29 cellular contexts compared by ENCODE assay signal in the genomic region with DNA sequence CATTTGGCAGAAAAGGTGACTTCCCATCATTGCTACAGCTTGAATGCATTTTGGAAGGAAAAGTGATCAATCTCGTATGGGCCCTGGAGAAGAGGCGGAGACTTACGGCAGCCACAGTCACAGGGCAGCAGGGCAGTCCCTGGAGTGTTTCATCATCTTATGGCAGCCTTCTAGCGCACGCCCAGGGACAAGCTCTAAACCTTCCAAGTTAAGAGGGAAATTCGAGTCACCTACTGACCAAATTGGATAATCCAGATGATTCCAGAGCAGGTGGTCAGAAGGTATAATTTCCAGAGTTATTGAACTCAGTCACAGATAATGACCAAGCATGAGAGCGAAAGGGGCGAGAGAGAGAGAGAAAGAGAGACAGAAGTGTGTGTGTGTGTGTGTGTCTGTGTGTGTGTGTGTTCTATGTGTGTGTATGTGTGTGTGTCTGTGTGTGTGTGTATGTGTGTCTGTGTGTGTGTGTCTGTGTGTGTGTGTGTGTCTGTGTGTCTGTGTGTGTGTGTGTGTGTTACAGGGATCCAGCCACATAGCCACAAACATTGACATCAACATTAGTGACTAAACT.
DNase-seq lines count a peak whose midpoint lies in the region; ATAC-seq, FAIRE-seq and TF ChIP-seq lines count a peak whose summit lies in the region.
"Had no signal": no experiment of that assay in that cellular context is flagged by ENCODE, and none has a peak within 500 bp of the region (broad histone marks: within the 10 kb centered on the region; RNA-seq: fewer than 3 reads in every experiment).

No MANE protein-coding gene starts in this region.

- H3K36me3 ChIP-seq in right lobe of liver: no peaks in the 10 kb centered on the region
- H3K36me3 ChIP-seq in HepG2 (replicated peaks in 1 of 2; ENCODE audit: control insufficient read depth in 1 of 2, insufficient read depth in 2 of 2, low read length in 2 of 2): no peaks in the 10 kb centered on the region
- H3K36me3 ChIP-seq in H1 (ENCODE audit: control insufficient read depth in 2 of 4, insufficient read depth in 4 of 4, low read length in 3 of 4): no peaks in the 10 kb centered on the region
- H3K36me3 ChIP-seq in A673 (ENCODE audit: insufficient read depth, low read length, poor library complexity, severe bottlenecking): no peaks in the 10 kb centered on the region
- H3K36me3 ChIP-seq: BLaER1, left lung, vagina had no signal

- no peaks in the 10 kb centered on the region for H3K79me1 ChIP-seq in H1 (ENCODE audit: low read depth, low read length)

- in situ Hi-C loops in HepG2 (cut with HindIII; ENCODE audit: extremely low pct_ligation_motif_present, low pct_unique_long_range_greater_than_20kb): no loop called here

- no peak overlapping the region for H3K14ac ChIP-seq in H1 (ENCODE audit: insufficient read length)

- H2BK15ac ChIP-seq in H1 (ENCODE audit: low read length): no peak overlapping the region

- H4K20me1 ChIP-seq in HepG2 (ENCODE audit: insufficient read depth, low read length): no peaks in the 10 kb centered on the region
- no peaks in the 10 kb centered on the region for H4K20me1 ChIP-seq in H1 (replicated peaks in 1 of 2; ENCODE audit: control insufficient read depth in 1 of 2, insufficient read depth in 2 of 2, low read length in 2 of 2)
- H4K20me1 ChIP-seq: BLaER1 had no signal

- H3K27me3 ChIP-seq in right lobe of liver: peaks cover 0 to 4% of the 10 kb centered on the region in 2 donors
- peaks cover 0 to 10% of the 10 kb centered on the region in 2 experiments; a peak in 2 of 5 replicates for H3K27me3 ChIP-seq in HepG2 (ENCODE audit: control insufficient read depth in 1 of 2, insufficient read depth in 2 of 2, low read length in 2 of 2)
- no peaks in the 10 kb centered on the region for H3K27me3 ChIP-seq in H1 (replicated peaks in 1 of 4; ENCODE audit: control insufficient read depth in 3 of 4, extremely low read depth in 1 of 4, insufficient read depth in 3 of 4, low read length in 3 of 4)
- peaks cover 10% of the 10 kb centered on the region for H3K27me3 ChIP-seq in A673 (replicated peaks; ENCODE audit: insufficient read depth, low read depth, low read length, poor library complexity)
- H3K27me3 ChIP-seq: BLaER1, body of pancreas, left lung, testis, vagina had no signal

- no peak overlapping the region for H2BK120ac ChIP-seq in H1 (replicated peaks; ENCODE audit: low read depth, low read length)

- H3K79me2 ChIP-seq in HepG2 (ENCODE audit: insufficient read depth, low read length) (no peaks in the 10 kb centered on the region), H1 (ENCODE audit: control insufficient read depth in 1 of 2, insufficient read depth in 2 of 2, low read length in 2 of 2) (no peaks in the 10 kb centered on the region)

- intact Hi-C loops in right lobe of liver (cut with DNase I): no loop called here
- intact Hi-C loops in HepG2 (cut with micrococcal nuclease; ENCODE audit: unreplicated experiment): no loop called here
- intact Hi-C loops in A673 (cut with micrococcal nuclease; ENCODE audit: unreplicated experiment): no loop called here

- POLR2A ChIA-PET in HepG2 (lab: Yijun Ruan, JAX) (no interaction called here), H1 (lab: Charles Lee; ENCODE audit: partially characterized antibody) (no interaction called here), A673 (lab: Charles Lee; ENCODE audit: low non-redundant PET) (no interaction called here)

- H3K27ac ChIP-seq in right lobe of liver (no peak overlapping the region), HepG2 (ENCODE audit: extremely low read length, insufficient read depth, low read length) (no peak overlapping the region), H1 (ENCODE audit: low read depth, low read length) (no peak overlapping the region), A673 (ENCODE audit: low read depth, low read length, poor library complexity, severe bottlenecking) (no peak overlapping the region)
- H3K27ac ChIP-seq: BLaER1, body of pancreas, left lung, psoas muscle, testis, vagina had no signal

- FAIRE-seq in HepG2 (lab: Jason Lieb, UNC) (no peak), H1 (lab: Jason Lieb, UNC) (no peak)

- H3K4ac ChIP-seq in H1 (replicated peaks; ENCODE audit: insufficient read length, low read depth, low read length): no peak overlapping the region

- H3K9ac ChIP-seq in HepG2 (ENCODE audit: insufficient read depth, low read depth, low read length) (no peak overlapping the region), H1 (replicated peaks in 1 of 4; ENCODE audit: extremely low read depth in 1 of 4, low read depth in 3 of 4, low read length in 3 of 4) (no peak overlapping the region)
- H3K9ac ChIP-seq: BLaER1 had no signal

- TF ChIP-seq POLR2A in right lobe of liver (IDR thresholded peaks at IDR 0.05) (no peak), HepG2 (IDR thresholded peaks at IDR 0.05; ENCODE audit: insufficient read depth in 1 of 2, low read depth in 2 of 2, low read length in 2 of 2) (no peak), H1 (IDR thresholded peaks at IDR 0.05; ENCODE audit: control extremely low read depth in 1 of 2, low read depth in 2 of 2, low read length in 2 of 2) (no peak)

- 0 out of 2 replicates have a peak overlapping the region, but pooled peaks have one; percentile 18 for H2BK5ac ChIP-seq in H1 (ENCODE audit: low read depth, low read length)

- no peak overlapping the region for H2BK20ac ChIP-seq in H1 (ENCODE audit: low read length)

- CTCF ChIA-PET in HepG2 (lab: Yijun Ruan, JAX; ENCODE audit: low intra/inter-chr PET ratio, low total read pairs): no interaction called here
- CTCF ChIA-PET in H1 (lab: Charles Lee; ENCODE audit: partially characterized antibody): interaction anchor here (0.9 to 2.6 kb wide), 6 partner anchors 8 to 530 kb away, joined by 3 to 14 read pairs (median 4); no protein-coding TSS in a partner anchor
- CTCF ChIA-PET in A673 (lab: Charles Lee): no interaction called here

- H4K5ac ChIP-seq in H1 (ENCODE audit: insufficient read length, low read depth, low read length): no peak overlapping the region

- TF ChIP-seq EP300 in HepG2 (IDR thresholded peaks at IDR 0.05; ENCODE audit: low read depth in 2 of 2, low read length in 2 of 2) (no peak), HepG2 (CRISPR knock-in tag; IDR thresholded peaks at IDR 0.05; ENCODE audit: borderline replicate concordance) (no peak), H1 (IDR thresholded peaks at IDR 0.05; ENCODE audit: borderline replicate concordance in 1 of 2, low read depth in 2 of 2, low read length in 2 of 2) (no peak)

- H3K23me2 ChIP-seq in H1 (ENCODE audit: low read depth, low read length): peaks cover 2% of the 10 kb centered on the region; the same call in 1 of the 2 replicates

- 35% methylated on average over 8 of the region's 8 CpGs for WGBS in right lobe of liver (ENCODE audit: insufficient coverage, low coverage, low lambda C conversion rate, missing lambda C conversion rate)
- 9% methylated on average over 8 of the region's 8 CpGs for WGBS in HepG2 (ENCODE audit: low lambda C conversion rate)
- WGBS in H1 (ENCODE audit: extremely low coverage in 1 of 2, insufficient coverage in 1 of 2, insufficient read length in 1 of 2, insufficient replicate concordance in 2 of 2, low coverage in 1 of 2, low lambda C conversion rate in 2 of 2, missing lambda C conversion rate in 1 of 2), 2 experiments: 92% methylated on average over 8 of the region's 8 CpGs; no CpG with 5 or more reads in 1 of the 2 experiments

- TF ChIP-seq CTCF in right lobe of liver (IDR thresholded peaks at IDR 0.05) (no peak), HepG2 (CRISPR knock-in tag; IDR thresholded peaks at IDR 0.05) (no peak), H1 (IDR thresholded peaks at IDR 0.05; ENCODE audit: control extremely low read depth in 1 of 3, insufficient read depth in 1 of 3, low read depth in 1 of 3, low read length in 3 of 3) (no peak), A673 (conservative IDR thresholded peaks at IDR 0.05; ENCODE audit: low read depth, low read length) (no peak)

- no peak overlapping the region for H3K23ac ChIP-seq in H1 (ENCODE audit: insufficient read length)

- DNase-seq in right lobe of liver (no peak), HepG2 (ENCODE audit: low spot score) (no peak), H1 (ENCODE audit: low read depth in 1 of 2, low spot score in 2 of 2) (no peak), left lobe of liver (ENCODE audit: low spot score) (no peak), T-helper 9 cell (no peak), A673 (ENCODE audit: low spot score) (no peak), NCI-H128 (lab: John Stamatoyannopoulos, UW; ENCODE audit: unreplicated experiment) (no peak)
- DNase-seq: activated CD4-positive, alpha-beta T cell treated with anti-CD3 and anti-CD28 coated beads, Interleukin-2, amount 10 ng/mL, durations not matched to agents 7 days and 5 days; activated CD8-positive, alpha-beta memory T cell treated with anti-CD3 and anti-CD28 coated beads, Interleukin-2, amount 10 ng/mL, durations not matched to agents 7 days and 5 days; activated naive CD4-positive, alpha-beta T cell; activated T-cell treated with anti-CD3 and anti-CD28 coated beads, Interleukin-2, amount 50 U/mL, for 48 hours; foreskin melanocyte; GDM1; immature natural killer cell; Karpas-422; left lung; NCI-H146; NCI-H524 treated with DMSO at 0.1 percent for 48 hours; nucleus accumbens; psoas muscle; stimulated activated naive CD8-positive, alpha-beta T cell treated with anti-CD3 and anti-CD28 coated beads, Interleukin-15, Interleukin-2, amounts not matched to agents 100 U/mL and 50 U/mL, for 24 hours; SW 1271; testis had no signal

- H4K91ac ChIP-seq in H1 (replicated peaks; ENCODE audit: insufficient read length, low read length): no peak overlapping the region

- no peak overlapping the region for H2AK5ac ChIP-seq in H1 (ENCODE audit: low read depth, low read length)

- no peak overlapping the region for H3K18ac ChIP-seq in H1 (ENCODE audit: extremely low read depth, low read length)

- H4K8ac ChIP-seq in H1 (ENCODE audit: extremely low read depth, insufficient read depth, low read length): no peak overlapping the region

- H3K4me3 ChIP-seq in right lobe of liver (no peak overlapping the region), HepG2 (replicated peaks in 1 of 3; ENCODE audit: insufficient read depth in 1 of 3, low read depth in 2 of 3, low read length in 3 of 3) (no peak overlapping the region), H1 (ENCODE audit: extremely low read depth in 1 of 4, insufficient read depth in 2 of 4, low read depth in 3 of 4, low read length in 4 of 4) (no peak overlapping the region), A673 (ENCODE audit: low read depth, low read length, poor library complexity, severe bottlenecking) (no peak overlapping the region)
- H3K4me3 ChIP-seq: BLaER1, body of pancreas, left lung, psoas muscle, testis, vagina had no signal

- H2AFZ ChIP-seq in HepG2 (ENCODE audit: low read length) (no peak overlapping the region), H1 (ENCODE audit: low read length) (peak overlapping the region; percentile 71; the same call in 1 of the 2 replicates)

- no peak overlapping the region for H3K4me2 ChIP-seq in HepG2 (ENCODE audit: low read depth, low read length)
- no peak overlapping the region for H3K4me2 ChIP-seq in H1 (ENCODE audit: insufficient read depth in 1 of 2, low read depth in 2 of 2, low read length in 2 of 2)
- H3K4me2 ChIP-seq: BLaER1 had no signal

- BruUV-seq in HepG2 (replicated peaks; lab: Mats Ljungman, UMichigan): no TSS peak
- no TSS peak for BruUV-seq in A673 (replicated peaks; lab: Mats Ljungman, UMichigan)

- H3K4me1 ChIP-seq in right lobe of liver: no peaks in the 10 kb centered on the region
- no peaks in the 10 kb centered on the region for H3K4me1 ChIP-seq in HepG2 (ENCODE audit: insufficient read depth, low read length)
- H3K4me1 ChIP-seq in H1 (replicated peaks in 1 of 4; ENCODE audit: control insufficient read depth in 3 of 4, insufficient read depth in 4 of 4, low read length in 3 of 4): no peaks in the 10 kb centered on the region
- H3K4me1 ChIP-seq in A673 (ENCODE audit: insufficient read depth, low read length, poor library complexity, severe bottlenecking): no peaks in the 10 kb centered on the region
- H3K4me1 ChIP-seq: BLaER1, body of pancreas, left lung, psoas muscle, testis, vagina had no signal

- H3K56ac ChIP-seq in H1 (replicated peaks; ENCODE audit: insufficient read length, low read depth, low read length): no peak overlapping the region

- peak; percentile 40 to 66 (median 51) for ATAC-seq in right lobe of liver
- ATAC-seq in HepG2: no peak
- ATAC-seq in left lobe of liver: peak; percentile 75
- no peak for ATAC-seq in HG03108 (IDR thresholded peaks at IDR 0.05; ENCODE audit: unreplicated experiment)
- ATAC-seq: activated CD8-positive, alpha-beta memory T cell treated with anti-CD3 and anti-CD28 coated beads, Interleukin-2, amount 10 ng/mL, durations not matched to agents 7 days and 5 days; body of pancreas; HCT116; left lung; psoas muscle; stimulated activated naive CD8-positive, alpha-beta T cell treated with anti-CD3 and anti-CD28 coated beads, Interleukin-15, Interleukin-2, amounts not matched to agents 100 U/mL and 50 U/mL, for 24 hours; WTC11 had no signal

- H2BK12ac ChIP-seq in H1 (ENCODE audit: low read depth, low read length): 0 out of 2 replicates have a peak overlapping the region, but pooled peaks have one; percentile 5

- no peak for TF ChIP-seq RAD21 in HepG2 (CRISPR knock-in tag; IDR thresholded peaks at IDR 0.05)
- TF ChIP-seq RAD21 in H1 (IDR thresholded peaks at IDR 0.05 in 1 of 2, conservative IDR thresholded peaks at IDR 0.05 in 1 of 2; ENCODE audit: low read depth in 2 of 2, low read length in 2 of 2): no peak

- H3K9me3 ChIP-seq in right lobe of liver (no peaks in the 10 kb centered on the region), HepG2 (ENCODE audit: low read length) (no peaks in the 10 kb centered on the region), H1 (ENCODE audit: insufficient read depth in 2 of 2, low read depth in 1 of 2, low read length in 1 of 2) (no peaks in the 10 kb centered on the region), A673 (ENCODE audit: low read depth, low read length, poor library complexity, severe bottlenecking) (no peaks in the 10 kb centered on the region)
- H3K9me3 ChIP-seq: BLaER1, body of pancreas, left lung, psoas muscle, testis, vagina had no signal

Comparison
In these comparisons a context has a peak if more than half of its experiments do, and no peak if none do; other contexts are left out.
1. ATAC-seq: peak in right lobe of liver (4 of 4) and left lobe of liver (single experiment); none in HepG2 (single experiment) and HG03108 (single experiment).